ENCODE assay signal across 11 cellular contexts in genomic region chrX:17812763-17813162, GRCh38. TPM values are rescaled to one million over a fixed set of nuclear protein-coding genes. Genes with fewer than 3 reads are reported as not detected.
DNase-seq lines count a peak whose midpoint lies in the region; ATAC-seq, FAIRE-seq and TF ChIP-seq lines count a peak whose summit lies in the region.
"Had no signal": no experiment of that assay in that cellular context is flagged by ENCODE, and none has a peak within 500 bp of the region (broad histone marks: within the 10 kb centered on the region; RNA-seq: fewer than 3 reads in every experiment).

No MANE protein-coding gene starts in this region.

- no peak overlapping the region for H4K5ac ChIP-seq in IMR-90 (ENCODE audit: low read depth, low read length)

- ATAC-seq in IMR-90 (ENCODE audit: low read depth), result no peak
- ATAC-seq: natural killer cell, T-cell had no signal

- POLR2A ChIA-PET in IMR-90 (lab: Charles Lee; ENCODE audit: unreplicated experiment), result no interaction called here

- H4K20me1 ChIP-seq in IMR-90 (ENCODE audit: insufficient read depth, low read length), result no peaks in the 10 kb centered on the region

- TF ChIP-seq CTCF in IMR-90 (conservative IDR thresholded peaks at IDR 0.05; ENCODE audit: low read depth, low read length), result peak; percentile 32
- peak; percentile 63 for TF ChIP-seq CTCF in cardiac fibroblast (IDR thresholded peaks at IDR 0.05; ENCODE audit: low read depth, low read length)
- peak; percentile 36 for TF ChIP-seq CTCF in mesothelial cell of epicardium (IDR thresholded peaks at IDR 0.05; ENCODE audit: unreplicated experiment)

- H3K4me1 Mint-ChIP-seq in mesothelial cell of epicardium, result no peaks in the 10 kb centered on the region
- H3K4me1 Mint-ChIP-seq: natural killer cell, T-cell had no signal

- H3K27ac ChIP-seq in IMR-90 (ENCODE audit: insufficient read depth, low read length) (no peak overlapping the region), substantia nigra (ENCODE audit: low read depth, low read length, poor library complexity, severe bottlenecking) (no peak overlapping the region)

- H2BK15ac ChIP-seq in IMR-90 (ENCODE audit: low read depth, low read length), result no peak overlapping the region

- H2BK120ac ChIP-seq in IMR-90 (ENCODE audit: low read depth, low read length), result no peak overlapping the region

- no peak overlapping the region for H3K4me3 Mint-ChIP-seq in mesothelial cell of epicardium
- H3K4me3 Mint-ChIP-seq: natural killer cell, T-cell had no signal

- TF ChIP-seq RAD21 in IMR-90 (IDR thresholded peaks at IDR 0.05; ENCODE audit: low read length), result no peak; the same call in 1 of the 2 replicates

- 0% methylated on average over 1 of the region's 1 CpG; no CpG with 5 or more reads in 1 of the 2 experiments for WGBS in IMR-90 (ENCODE audit: extremely low coverage in 2 of 2, insufficient read length in 1 of 2), 2 experiments

- dilution Hi-C loops in IMR-90 (cut with HindIII; ENCODE audit: low sequenced_read_pairs, unreplicated experiment), result no loop called here

- no peak overlapping the region for H3K23ac ChIP-seq in IMR-90 (ENCODE audit: low read depth, low read length)

- in situ Hi-C loops in IMR-90 (cut with MboI; ENCODE audit: low sequenced_read_pairs), result no loop called here

- H3K9ac ChIP-seq in IMR-90 (ENCODE audit: low read depth, low read length), result no peak overlapping the region

- no peaks in the 10 kb centered on the region for H3K4me1 ChIP-seq in IMR-90 (ENCODE audit: control insufficient read depth, insufficient read depth, low read length)

- H3K27ac Mint-ChIP-seq in mesothelial cell of epicardium, result no peak overlapping the region
- H3K27ac Mint-ChIP-seq: natural killer cell, T-cell had no signal

- no peak overlapping the region for H2BK20ac ChIP-seq in IMR-90 (ENCODE audit: low read depth, low read length)

- H2AK9ac ChIP-seq in IMR-90 (replicated peaks; ENCODE audit: low read depth, low read length, poor library complexity), result no peak overlapping the region

- H3K36me3 ChIP-seq in IMR-90 (ENCODE audit: control insufficient read depth, insufficient read depth, low read length), result no peaks in the 10 kb centered on the region

- H3K9me3 Mint-ChIP-seq in mesothelial cell of epicardium, result peaks cover 15% of the 10 kb centered on the region
- H3K9me3 Mint-ChIP-seq: natural killer cell, T-cell had no signal

- no peak overlapping the region for H3K18ac ChIP-seq in IMR-90 (ENCODE audit: low read depth, low read length)

- no peak overlapping the region for H2BK5ac ChIP-seq in IMR-90 (ENCODE audit: low read depth, low read length, poor library complexity, severe bottlenecking)

- H3K4me2 ChIP-seq in IMR-90 (ENCODE audit: low read depth, low read length), result no peak overlapping the region

- H4K8ac ChIP-seq in IMR-90 (ENCODE audit: low read depth in 2 of 2, low read length in 2 of 2), result no peak overlapping the region

- no peaks in the 10 kb centered on the region for H3K9me1 ChIP-seq in IMR-90 (ENCODE audit: insufficient read depth, low read length)

- DNase-seq in COLO829 (ENCODE audit: low spot score) (peak; percentile 21), IMR-90 (no peak), cardiac fibroblast (ENCODE audit: low read depth in 2 of 2) (peak in 1 of 2 donors; percentile 40), mesothelial cell of epicardium (ENCODE audit: low spot score in 2 of 2, unreplicated experiment in 2 of 2) (no peak), NCI-H774 (lab: John Stamatoyannopoulos, UW) (no peak), HK-2 (ENCODE audit: unreplicated experiment) (no peak), H54 (ENCODE audit: insufficient read length, low spot score) (no peak), substantia nigra (lab: John Stamatoyannopoulos, UW) (no peak)
- DNase-seq: natural killer cell, T-cell had no signal

- no peak overlapping the region for H4K91ac ChIP-seq in IMR-90 (ENCODE audit: insufficient read depth, low read depth, low read length)

- H3K4me3 ChIP-seq in IMR-90 (ENCODE audit: insufficient read depth, low read depth, low read length), result no peak overlapping the region
- H3K4me3 ChIP-seq in cardiac fibroblast (replicated peaks in 1 of 2; ENCODE audit: low read depth in 2 of 2, low read length in 2 of 2), result no peak overlapping the region

- TF ChIP-seq POLR2A in IMR-90 (IDR thresholded peaks at IDR 0.05; ENCODE audit: low read depth, low read length), result no peak
- TF ChIP-seq POLR2A in H54 (IDR thresholded peaks at IDR 0.05; ENCODE audit: low read depth, low read length), result no peak

- no peak overlapping the region for H3K14ac ChIP-seq in IMR-90 (replicated peaks; ENCODE audit: low read depth, low read length)

- no peak overlapping the region for H2AK5ac ChIP-seq in IMR-90 (ENCODE audit: low read depth, low read length)

- H3K9me3 ChIP-seq in IMR-90 (ENCODE audit: control insufficient read depth, insufficient read depth, low read length), result no peaks in the 10 kb centered on the region

- no peak for FAIRE-seq in H54 (lab: Jason Lieb, UNC)
- FAIRE-seq: GM12892 had no signal

- intact Hi-C loops in IMR-90 (cut with micrococcal nuclease), result no loop called here

- H3K27me3 Mint-ChIP-seq in mesothelial cell of epicardium (ENCODE audit: low read depth), result peaks cover 4% of the 10 kb centered on the region

- CTCF ChIA-PET in IMR-90 (lab: Yijun Ruan, JAX), result interaction anchor here (0.6 to 1.2 kb wide), 3 partner anchors 17 to 565 kb away, joined by 3 to 4 read pairs (median 4); no protein-coding TSS in a partner anchor

- H3K36me3 Mint-ChIP-seq in mesothelial cell of epicardium, result no peaks in the 10 kb centered on the region
- H3K36me3 Mint-ChIP-seq: natural killer cell, T-cell had no signal

- H2AFZ ChIP-seq in IMR-90 (replicated peaks; ENCODE audit: low read length, poor library complexity), result no peak overlapping the region

- BruUV-seq in IMR-90 (replicated peaks; lab: Mats Ljungman, UMichigan), result no TSS peak

- H3K4ac ChIP-seq in IMR-90 (ENCODE audit: low read depth, low read length), result no peak overlapping the region

- peaks cover 2% of the 10 kb centered on the region for H3K27me3 ChIP-seq in IMR-90 (ENCODE audit: control insufficient read depth, insufficient read depth, low read length)

- no peak overlapping the region for H3K56ac ChIP-seq in IMR-90 (ENCODE audit: extremely low read depth, insufficient read depth, low read length)

- no peaks in the 10 kb centered on the region for H3K79me1 ChIP-seq in IMR-90 (ENCODE audit: low read depth in 1 of 2, low read length in 2 of 2)

TF ChIP-seq in IMR-90, 13 proteins besides CTCF, POLR2A, EP300 and RAD21:
- TF ChIP-seq MAZ (IDR thresholded peaks at IDR 0.05; ENCODE audit: borderline replicate concordance, low read depth, low read length) (no peak), FOS (IDR thresholded peaks at IDR 0.05; ENCODE audit: low read depth, low read length) (no peak), CHD1 (IDR thresholded peaks at IDR 0.05; ENCODE audit: low read depth, low read length) (no peak), ELK1 (IDR thresholded peaks at IDR 0.05; ENCODE audit: borderline replicate concordance, low read depth, low read length) (no peak), MAFK (IDR thresholded peaks at IDR 0.05; ENCODE audit: low read depth, low read length) (no peak), BHLHE40 (IDR thresholded peaks at IDR 0.05; ENCODE audit: low read depth, low read length) (no peak), RCOR1 (IDR thresholded peaks at IDR 0.05; ENCODE audit: insufficient replicate concordance, low read length) (no peak), NFE2L2 (IDR thresholded peaks at IDR 0.05; ENCODE audit: low read depth, low read length) (no peak), USF2 (IDR thresholded peaks at IDR 0.05; ENCODE audit: low read depth, low read length) (no peak), RFX5 (IDR thresholded peaks at IDR 0.05; ENCODE audit: low read depth, low read length) (no peak), SMC3 (IDR thresholded peaks at IDR 0.05; ENCODE audit: low read depth, low read length) (no peak), MXI1 (IDR thresholded peaks at IDR 0.05; ENCODE audit: borderline replicate concordance, low read depth, low read length) (no peak), CEBPB (IDR thresholded peaks at IDR 0.05; ENCODE audit: low read depth, low read length) (no peak)

RNA-seq across cellular contexts. Expression of gene RAI2, which starts 48.3 kb away (rescaled TPM):
- not detected in 2 replicates for total RNA-seq in IMR-90 (2012; rRNA removed)
- 0.04 and 0.07 TPM in 2 replicates for polyA plus RNA-seq in IMR-90 (2012; rRNA removed)
- polyA plus RNA-seq in IMR-90 (2012; cell fraction: cytosol; rRNA removed), result 0.02 TPM in 1 of 2 replicates, not detected in the other
- 0.02 and 0.05 TPM in 2 replicates for polyA plus RNA-seq in IMR-90 (2012; cell fraction: nucleus; rRNA removed; ENCODE audit: low replicate concordance)
- 1.8 to 2.2 TPM (median 2.2 TPM) in 3 replicates for total RNA-seq in mesothelial cell of epicardium
- total RNA-seq: natural killer cell had no signal
